ENCODE assay signal across 16 cellular contexts in genomic region chr3:122353901-122354401, GRCh38. TPM values are rescaled to one million over a fixed set of nuclear protein-coding genes. Genes with fewer than 3 reads are reported as not detected.
DNase-seq lines count a peak whose midpoint lies in the region; ATAC-seq and TF ChIP-seq lines count a peak whose summit lies in the region.
"Had no signal": no experiment of that assay in that cellular context is flagged by ENCODE, and none has a peak within 500 bp of the region (broad histone marks: within the 10 kb centered on the region; RNA-seq: fewer than 3 reads in every experiment).

No MANE protein-coding gene starts in this region.

- DNase-seq in SIG-M5 treated with dmso at 0.1 percent for 504 hours (lab: John Stamatoyannopoulos, UW; ENCODE audit: unreplicated experiment), result peak; percentile 33
- no peak for DNase-seq in SIG-M5 (lab: John Stamatoyannopoulos, UW)
- DNase-seq in OCI-M1 (lab: John Stamatoyannopoulos, UW), result peak; percentile 11
- DNase-seq in mammary epithelial cell, result no peak
- no peak for DNase-seq in stimulated activated naive B cell treated with anti-CD40 and anti-IgM and Interleukin-4, amounts not matched to agents 10 μg/mL and 1 μg/mL and 100 μg/mL, for 72 hours
- DNase-seq in NCI-H2227 (lab: John Stamatoyannopoulos, UW; ENCODE audit: unreplicated experiment), result no peak
- no peak for DNase-seq in ascending aorta (ENCODE audit: low spot score in 2 of 2)
- DNase-seq: 8988T; CD8-positive, alpha-beta T cell; DMS79; GOT3; NCI-H1417 treated with DMSO at 0.1 percent for 48 hours; NCI-H1930 had no signal

- H3K4me1 Mint-ChIP-seq in stimulated activated naive B cell treated with anti-CD40 and anti-IgM and Interleukin-4, amounts not matched to agents 10 μg/mL and 1 μg/mL and 100 μg/mL, for 72 hours, result peaks cover 0 to 6% of the 10 kb centered on the region in 2 donors

- 100% methylated on average over 1 of the region's 1 CpG for whole genome bisulfite sequencing in mammary epithelial cell (ENCODE audit: low coverage, missing lambda C conversion rate)

- intact Hi-C loops in mammary epithelial cell (cut with micrococcal nuclease) (loop anchor here (10.0 kb wide), 2 partner anchors 359 to 469 kb away; no protein-coding TSS in a partner anchor), ascending aorta (cut with DNase I) (no loop called here)

- BruUV-seq in mammary epithelial cell (replicated peaks; lab: Mats Ljungman, UMichigan), result no TSS peak

- H3K9ac ChIP-seq in mammary epithelial cell (ENCODE audit: insufficient read depth, low read length), result no peak overlapping the region
- H3K9ac ChIP-seq: KMS-11, SK-N-SH had no signal

- peak; percentile 72 to 82 for ATAC-seq in stimulated activated naive B cell treated with anti-CD40 and anti-IgM and Interleukin-4, amounts not matched to agents 10 μg/mL and 1 μg/mL and 100 μg/mL, for 72 hours (replicated peaks)
- ATAC-seq in HG03280 (IDR thresholded peaks at IDR 0.05; ENCODE audit: unreplicated experiment), result no peak
- ATAC-seq: CD8-positive, alpha-beta T cell had no signal

- H3K4me2 ChIP-seq in mammary epithelial cell (ENCODE audit: insufficient read depth, low read depth, low read length), result no peak overlapping the region
- H3K4me2 ChIP-seq: KMS-11, SK-N-SH had no signal

- H3K4me3 ChIP-seq in mammary epithelial cell (replicated peaks in 1 of 3; ENCODE audit: insufficient read depth in 1 of 3, low read depth in 2 of 3, low read length in 3 of 3) (no peak overlapping the region), ascending aorta (no peak overlapping the region)

- peaks cover 27% of the 10 kb centered on the region for H3K4me1 ChIP-seq in mammary epithelial cell (ENCODE audit: insufficient read depth, low read length)
- no peaks in the 10 kb centered on the region for H3K4me1 ChIP-seq in ascending aorta

- TF ChIP-seq CTCF in mammary epithelial cell (conservative IDR thresholded peaks at IDR 0.05 in 1 of 2, IDR thresholded peaks at IDR 0.05 in 1 of 2; ENCODE audit: extremely low read depth in 1 of 2, insufficient read depth in 1 of 2, low read depth in 1 of 2, low read length in 2 of 2), result no peak
- TF ChIP-seq CTCF in ascending aorta (IDR thresholded peaks at IDR 0.05), result no peak

- peaks cover 9 to 12% of the 10 kb centered on the region in 2 donors for H3K36me3 Mint-ChIP-seq in stimulated activated naive B cell treated with anti-CD40 and anti-IgM and Interleukin-4, amounts not matched to agents 10 μg/mL and 1 μg/mL and 100 μg/mL, for 72 hours

- no peaks in the 10 kb centered on the region for H3K27me3 Mint-ChIP-seq in stimulated activated naive B cell treated with anti-CD40 and anti-IgM and Interleukin-4, amounts not matched to agents 10 μg/mL and 1 μg/mL and 100 μg/mL, for 72 hours

- CTCF ChIA-PET in mammary epithelial cell (lab: Charles Lee; ENCODE audit: low non-redundant PET), result no interaction called here

- no peaks in the 10 kb centered on the region for H3K79me2 ChIP-seq in mammary epithelial cell (ENCODE audit: insufficient read depth, low read length)

- no peak overlapping the region for H3K4me3 Mint-ChIP-seq in stimulated activated naive B cell treated with anti-CD40 and anti-IgM and Interleukin-4, amounts not matched to agents 10 μg/mL and 1 μg/mL and 100 μg/mL, for 72 hours
- H3K4me3 Mint-ChIP-seq: CD8-positive, alpha-beta T cell had no signal

- H3K9me3 ChIP-seq in mammary epithelial cell (replicated peaks; ENCODE audit: insufficient read depth, low read length) (no peaks in the 10 kb centered on the region), ascending aorta (no peaks in the 10 kb centered on the region)
- H3K9me3 ChIP-seq: SK-N-SH had no signal

- dilution Hi-C loops in mammary epithelial cell (cut with HindIII; ENCODE audit: low sequenced_read_pairs), result no loop called here

- H3K9me3 Mint-ChIP-seq in stimulated activated naive B cell treated with anti-CD40 and anti-IgM and Interleukin-4, amounts not matched to agents 10 μg/mL and 1 μg/mL and 100 μg/mL, for 72 hours, result no peaks in the 10 kb centered on the region
- H3K9me3 Mint-ChIP-seq: CD8-positive, alpha-beta T cell had no signal

- no peaks in the 10 kb centered on the region for H3K36me3 ChIP-seq in mammary epithelial cell (ENCODE audit: insufficient read depth, low read length)
- no peaks in the 10 kb centered on the region for H3K36me3 ChIP-seq in ascending aorta

- H3K27ac ChIP-seq in mammary epithelial cell (ENCODE audit: insufficient read depth, low read depth, low read length) (peak overlapping the region; percentile 9), ascending aorta (no peak overlapping the region)
- H3K27ac ChIP-seq: KMS-11 had no signal

- H3K27me3 ChIP-seq in mammary epithelial cell (ENCODE audit: insufficient read depth, low read length) (no peaks in the 10 kb centered on the region), ascending aorta (no peaks in the 10 kb centered on the region)

- no peaks in the 10 kb centered on the region for H4K20me1 ChIP-seq in mammary epithelial cell (ENCODE audit: insufficient read depth, low read length)

- no peak overlapping the region for H2AFZ ChIP-seq in mammary epithelial cell (ENCODE audit: low read depth, low read length)

- in situ Hi-C loops in mammary epithelial cell (cut with MboI; ENCODE audit: low sequenced_read_pairs in 2 of 2), result loop anchor here (10.0 kb wide), 1 partner anchor 49 kb away; no protein-coding TSS in a partner anchor

- peak overlapping the region; percentile 62 for H3K27ac Mint-ChIP-seq in stimulated activated naive B cell treated with anti-CD40 and anti-IgM and Interleukin-4, amounts not matched to agents 10 μg/mL and 1 μg/mL and 100 μg/mL, for 72 hours
- H3K27ac Mint-ChIP-seq: CD8-positive, alpha-beta T cell had no signal

RNA-seq across cellular contexts. Expression of gene CSTA, which starts 28.9 kb away (rescaled TPM):
- total RNA-seq in mammary epithelial cell (100 to 1,000 TPM in 1 of 2 donors, 10 to 100 TPM in 1; 62.0 to 335 TPM), ascending aorta (not detected)
- polyA plus RNA-seq in mammary epithelial cell, result 385 TPM
- polyA minus RNA-seq in mammary epithelial cell, result 22.0 TPM
- total RNA-seq: CD8-positive, alpha-beta T cell had no signal
- polyA plus RNA-seq: SK-N-SH had no signal

RNA-seq across cellular contexts. Expression of gene MIX23, which starts 29.1 kb away (rescaled TPM):
- total RNA-seq in mammary epithelial cell (10 to 100 TPM; 13.2 to 42.1 TPM), ascending aorta (not detected)
- 16.0 TPM for polyA plus RNA-seq in mammary epithelial cell
- not detected for polyA minus RNA-seq in mammary epithelial cell

RNA-seq across cellular contexts. Expression of gene FAM162A, which starts 30.0 kb away (rescaled TPM):
- 10 to 100 TPM; 14.2 to 55.3 TPM for total RNA-seq in mammary epithelial cell
- 76.5 TPM for polyA plus RNA-seq in mammary epithelial cell
- 12.4 TPM for polyA minus RNA-seq in mammary epithelial cell
- 17.1 TPM for total RNA-seq in ascending aorta

Comparison
In these comparisons a context has a peak if more than half of its experiments do, and no peak if none do; other contexts are left out.
1. DNase-seq: peak in SIG-M5 treated with dmso at 0.1 percent for 504 hours (single experiment) and OCI-M1 (single experiment); none in SIG-M5 (single experiment), mammary epithelial cell (single experiment), stimulated activated naive B cell treated with anti-CD40 and anti-IgM and Interleukin-4, amounts not matched to agents 10 μg/mL and 1 μg/mL and 100 μg/mL, for 72 hours (single experiment), NCI-H2227 (single experiment) and ascending aorta (0 of 2).
2. RNA of gene CSTA, which starts 28.9 kb away (total RNA-seq): 62.0 to 335 TPM in mammary epithelial cell; not detected in ascending aorta (single experiment); every median in the first group is over 10 times any median in the second.